11 cellular contexts compared by ENCODE assay signal in genomic region chr12:110543965-110544364, GRCh38. TPM values are rescaled to one million over a fixed set of nuclear protein-coding genes. Genes with fewer than 3 reads are reported as not detected.
DNase-seq lines count a peak whose midpoint lies in the region; ATAC-seq and TF ChIP-seq lines count a peak whose summit lies in the region.
"Had no signal": no experiment of that assay in that cellular context is flagged by ENCODE, and none has a peak within 500 bp of the region (broad histone marks: within the 10 kb centered on the region; RNA-seq: fewer than 3 reads in every experiment).

No MANE protein-coding gene starts in this region.

- POLR2A ChIA-PET in activated B cell treated with CpG ODN at 0.5 μM for 24 hours (lab: Charles Lee): interaction anchor here (1.0 to 1.1 kb wide), 3 partner anchors 12 to 263 kb away, joined by 3 to 5 read pairs (median 3); partner anchors contain the start of gene ARPC3

- intact Hi-C loops in activated B cell treated with CpG ODN at 0.5 μM for 24 hours (cut with micrococcal nuclease): loop anchor here (5.0 kb wide), 1 partner anchor 33 kb away; no protein-coding TSS in a partner anchor
- intact Hi-C loops in transverse colon (cut with DNase I; ENCODE audit: low total_unique reads): no loop called here

- H3K36me3 Mint-ChIP-seq in activated B cell treated with CpG ODN at 0.5 μM for 24 hours (ENCODE audit: low read depth) (peaks cover 78% of the 10 kb centered on the region), nephron (ENCODE audit: low read depth) (peaks cover 33% of the 10 kb centered on the region)

- TF ChIP-seq CTCF in activated B cell treated with CpG ODN at 0.5 μM for 24 hours (IDR thresholded peaks at IDR 0.05) (no peak), nephron (IDR thresholded peaks at IDR 0.05; ENCODE audit: unreplicated experiment in 3 of 3) (no peak), transverse colon (IDR thresholded peaks at IDR 0.05) (no peak)

- H3K9ac ChIP-seq in duodenal mucosa (ENCODE audit: low read depth in 1 of 2, low read length in 2 of 2): no peak overlapping the region

- TF ChIP-seq EP300 in transverse colon (IDR thresholded peaks at IDR 0.05; ENCODE audit: low read depth): no peak

- TF ChIP-seq POLR2A in transverse colon (IDR thresholded peaks at IDR 0.05): no peak

- H3K27me3 Mint-ChIP-seq in activated B cell treated with CpG ODN at 0.5 μM for 24 hours (no peaks in the 10 kb centered on the region), nephron (ENCODE audit: low read depth) (no peaks in the 10 kb centered on the region)

- H3K27ac ChIP-seq in duodenal mucosa (ENCODE audit: low read depth, low read length) (peak overlapping the region; percentile 28), transverse colon (peak overlapping the region; percentile 81 to 88 (median 82))
- H3K27ac ChIP-seq: SK-N-MC had no signal

- no peaks in the 10 kb centered on the region for H3K9me3 Mint-ChIP-seq in activated B cell treated with CpG ODN at 0.5 μM for 24 hours
- H3K9me3 Mint-ChIP-seq in nephron: no peaks in the 10 kb centered on the region
- H3K9me3 Mint-ChIP-seq: H9 had no signal

- DNase-seq in activated B cell treated with CpG ODN at 0.5 μM for 24 hours (no peak), transverse colon (no peak), NCI-H2196 (lab: John Stamatoyannopoulos, UW; ENCODE audit: unreplicated experiment) (no peak), dermis blood vessel endothelial cell (no peak), NCI-H1417 (lab: John Stamatoyannopoulos, UW) (no peak)
- DNase-seq: activated CD4-positive, alpha-beta T cell treated with anti-CD3 and anti-CD28 coated beads for 1 hour; H9; NCI-H774 had no signal

- WGBS in transverse colon (ENCODE audit: low coverage in 1 of 2), 2 donors: 66 to 70% methylated on average over 4 of the region's 4 CpGs

- H3K4me1 ChIP-seq in duodenal mucosa (ENCODE audit: control insufficient read depth in 1 of 2, insufficient read depth in 2 of 2, low read length in 2 of 2) (peaks cover 15 to 24% of the 10 kb centered on the region in 2 donors), transverse colon (peaks cover 32 to 62% (median 41%) of the 10 kb centered on the region in 4 donors)

- H3K4me1 Mint-ChIP-seq in activated B cell treated with CpG ODN at 0.5 μM for 24 hours (peaks cover 38% of the 10 kb centered on the region), nephron (peaks cover 13% of the 10 kb centered on the region)

- H3K4me3 Mint-ChIP-seq in activated B cell treated with CpG ODN at 0.5 μM for 24 hours (peak overlapping the region; percentile 9), nephron (no peak overlapping the region)
- H3K4me3 Mint-ChIP-seq: H9 had no signal

- CTCF ChIA-PET in activated B cell treated with CpG ODN at 0.5 μM for 24 hours (lab: Charles Lee): interaction anchor here (1.0 to 1.8 kb wide), 3 partner anchors 56 to 94 kb away, joined by 3 to 10 read pairs (median 5); partner anchors contain the start of gene ARPC3

- H3K27me3 ChIP-seq in duodenal mucosa (ENCODE audit: control insufficient read depth in 1 of 2, insufficient read depth in 2 of 2, low read length in 2 of 2): no peaks in the 10 kb centered on the region
- no peaks in the 10 kb centered on the region for H3K27me3 ChIP-seq in transverse colon

- peaks cover 8 to 11% of the 10 kb centered on the region in 2 donors for H3K36me3 ChIP-seq in duodenal mucosa (ENCODE audit: control insufficient read depth in 1 of 2, insufficient read depth in 2 of 2, low read length in 2 of 2)
- peaks cover 0 to 9% (median 0%) of the 10 kb centered on the region in 4 donors for H3K36me3 ChIP-seq in transverse colon

- in situ Hi-C loops in transverse colon (cut with MboI; ENCODE audit: low pct_ligation_motif_present in 1 of 4, low pct_unique_long_range_greater_than_20kb in 1 of 4, low sequenced_read_pairs in 3 of 4): no loop called here

- H3K27ac Mint-ChIP-seq in activated B cell treated with CpG ODN at 0.5 μM for 24 hours (peak overlapping the region; percentile 72), nephron (peak overlapping the region; percentile 66 to 80 (median 66))

- no peak for ATAC-seq in activated B cell treated with CpG ODN at 0.5 μM for 24 hours (ENCODE audit: low read depth)

- H3K9me3 ChIP-seq in duodenal mucosa (ENCODE audit: control insufficient read depth in 1 of 2, low read length in 2 of 2) (no peaks in the 10 kb centered on the region), transverse colon (no peaks in the 10 kb centered on the region)

- H3K4me3 ChIP-seq in duodenal mucosa (ENCODE audit: low read depth in 1 of 2, low read length in 2 of 2) (no peak overlapping the region), transverse colon (no peak overlapping the region)
- H3K4me3 ChIP-seq: SK-N-MC had no signal

RNA-seq across cellular contexts. Expression of gene PPTC7, which starts 39.2 kb away (rescaled TPM):
- 34.5 and 40.8 TPM in 2 replicates for total RNA-seq in activated B cell treated with CpG ODN at 0.5 μM for 24 hours
- 10 to 100 TPM; 25.3 to 36.4 (median 27.1) TPM for total RNA-seq in transverse colon
- total RNA-seq in dermis blood vessel endothelial cell: 9.0 and 13.3 TPM in 2 replicates

RNA-seq across cellular contexts. Expression of gene RAD9B, which starts 41.8 kb away (rescaled TPM):
- total RNA-seq in activated B cell treated with CpG ODN at 0.5 μM for 24 hours (1.2 and 1.3 TPM in 2 replicates), transverse colon (under 1 TPM in 2 of 4 donors, not detected in 2; 0.27 to 0.32 TPM), dermis blood vessel endothelial cell (0.14 and 1.2 TPM in 2 replicates)
- total RNA-seq: H9 had no signal

RNA-seq across cellular contexts. Expression of gene VPS29, which starts 42.1 kb away (rescaled TPM):
- total RNA-seq in activated B cell treated with CpG ODN at 0.5 μM for 24 hours (99.6 and 117 TPM in 2 replicates), transverse colon (100 to 1,000 TPM in 2 of 4 donors, 10 to 100 TPM in 2; 16.3 to 142 (median 79.3) TPM), dermis blood vessel endothelial cell (77.1 and 78.3 TPM in 2 replicates)
